In genomic region chr2:178787934-178788333, GRCh38 we compare ENCODE assay signal across 35 cellular contexts. TPM values are rescaled to one million over a fixed set of nuclear protein-coding genes. Genes with fewer than 3 reads are reported as not detected.
"Had no signal": no experiment of that assay in that cellular context is flagged by ENCODE, and none has a peak within 500 bp of the region (broad histone marks: within the 10 kb centered on the region; RNA-seq: fewer than 3 reads in every experiment).

No MANE protein-coding gene starts in this region.

- H3K27ac Mint-ChIP-seq: activated B cell treated with CpG ODN at 0.5 μM for 24 hours; activated CD8-positive, alpha-beta memory T cell treated with anti-CD3 and anti-CD28 coated beads, Interleukin-2, amount 10 ng/mL, durations not matched to agents 7 days and 5 days; activated CD8-positive, alpha-beta T cell treated with anti-CD3 and anti-CD28 coated beads for 36 hours; activated naive CD4-positive, alpha-beta T cell treated with anti-CD3 and anti-CD28 coated beads for 36 hours; activated naive CD4-positive, alpha-beta T cell treated with anti-CD3 and anti-CD28 coated beads, Interleukin-2, amount 50 U/mL, for 24 hours; activated naive CD8-positive, alpha-beta T cell treated with anti-CD3 and anti-CD28 coated beads, Interleukin-2, amount 10 ng/mL, durations not matched to agents 7 days and 5 days; activated T-helper 1 cell treated with anti-CD3 and anti-CD28 coated beads, Interleukin-12 subunit alpha, Interleukin-12 subunit beta, Interleukin-2, Interleukin-4 antibody, amounts not matched to agents 30 ng/mL and 10 ng/mL and 1 ng/mL, durations not matched to agents 14 hours and 24 hours and 36 hours; activated T-helper 2 cell treated with anti-CD3 and anti-CD28 coated beads, Interferon-gamma antibody, Interleukin-2, Interleukin-4, amounts not matched to agents 10 μg/mL and 5 μg/mL and 100 μg/mL, durations not matched to agents 14 hours and 24 hours and 36 hours; effector memory CD8-positive, alpha-beta T cell; T-helper 17 cell; T-helper 2 cell treated with Interferon-gamma antibody and Interleukin-4, amounts not matched to agents 5 μg/mL and 100 μg/mL, for 36 hours had no signal

- H3K9me3 Mint-ChIP-seq: activated B cell treated with CpG ODN at 0.5 μM for 24 hours; activated CD8-positive, alpha-beta T cell treated with anti-CD3 and anti-CD28 coated beads for 36 hours; activated naive CD4-positive, alpha-beta T cell treated with anti-CD3 and anti-CD28 coated beads for 36 hours; activated naive CD4-positive, alpha-beta T cell treated with anti-CD3 and anti-CD28 coated beads, Interleukin-2, amount 50 U/mL, for 24 hours; activated naive CD8-positive, alpha-beta T cell treated with anti-CD3 and anti-CD28 coated beads, Interleukin-2, amount 10 ng/mL, durations not matched to agents 7 days and 5 days; activated T-helper 1 cell treated with anti-CD3 and anti-CD28 coated beads, Interleukin-12 subunit alpha, Interleukin-12 subunit beta, Interleukin-2, Interleukin-4 antibody, amounts not matched to agents 30 ng/mL and 10 ng/mL and 1 ng/mL, durations not matched to agents 14 hours and 24 hours and 36 hours; activated T-helper 2 cell treated with anti-CD3 and anti-CD28 coated beads, Interferon-gamma antibody, Interleukin-2, Interleukin-4, amounts not matched to agents 10 μg/mL and 5 μg/mL and 100 μg/mL, durations not matched to agents 14 hours and 24 hours and 36 hours; effector memory CD8-positive, alpha-beta T cell; T-helper 2 cell treated with Interferon-gamma antibody and Interleukin-4, amounts not matched to agents 5 μg/mL and 100 μg/mL, for 36 hours had no signal

- H3K4me1 ChIP-seq: esophagus muscularis mucosa, foreskin keratinocyte had no signal

- H3K9me3 ChIP-seq: esophagus muscularis mucosa, gastrocnemius medialis had no signal

- ATAC-seq: activated CD4-positive, CD25-positive, alpha-beta regulatory T cell treated with anti-CD3 and anti-CD28 coated beads, Interleukin-2, amount 50 U/mL, for 24 hours; activated CD8-positive, alpha-beta memory T cell treated with anti-CD3 and anti-CD28 coated beads, Interleukin-2, amount 10 ng/mL, durations not matched to agents 7 days and 5 days; activated CD8-positive, alpha-beta T cell treated with anti-CD3 and anti-CD28 coated beads for 36 hours; effector memory CD8-positive, alpha-beta T cell; foreskin keratinocyte; gastrocnemius medialis; T-helper 17 cell had no signal

- H3K27ac ChIP-seq: brain microvascular endothelial cell, esophagus muscularis mucosa, foreskin keratinocyte, gastrocnemius medialis, WERI-Rb-1 had no signal

- H3K4me3 Mint-ChIP-seq: activated B cell treated with CpG ODN at 0.5 μM for 24 hours; activated CD8-positive, alpha-beta memory T cell treated with anti-CD3 and anti-CD28 coated beads, Interleukin-2, amount 10 ng/mL, durations not matched to agents 7 days and 5 days; activated CD8-positive, alpha-beta T cell treated with anti-CD3 and anti-CD28 coated beads for 36 hours; activated naive CD4-positive, alpha-beta T cell treated with anti-CD3 and anti-CD28 coated beads for 36 hours; activated naive CD4-positive, alpha-beta T cell treated with anti-CD3 and anti-CD28 coated beads, Interleukin-2, amount 50 U/mL, for 24 hours; activated naive CD8-positive, alpha-beta T cell treated with anti-CD3 and anti-CD28 coated beads, Interleukin-2, amount 10 ng/mL, durations not matched to agents 7 days and 5 days; activated T-helper 1 cell treated with anti-CD3 and anti-CD28 coated beads, Interleukin-12 subunit alpha, Interleukin-12 subunit beta, Interleukin-2, Interleukin-4 antibody, amounts not matched to agents 30 ng/mL and 10 ng/mL and 1 ng/mL, durations not matched to agents 14 hours and 24 hours and 36 hours; effector memory CD8-positive, alpha-beta T cell; T-helper 17 cell; T-helper 2 cell treated with Interferon-gamma antibody and Interleukin-4, amounts not matched to agents 5 μg/mL and 100 μg/mL, for 36 hours had no signal

- H3K4me1 Mint-ChIP-seq: activated B cell treated with CpG ODN at 0.5 μM for 24 hours; activated CD8-positive, alpha-beta memory T cell treated with anti-CD3 and anti-CD28 coated beads, Interleukin-2, amount 10 ng/mL, durations not matched to agents 7 days and 5 days; activated naive CD4-positive, alpha-beta T cell treated with anti-CD3 and anti-CD28 coated beads, Interleukin-2, amount 50 U/mL, for 24 hours; T-helper 17 cell had no signal

- H3K27me3 Mint-ChIP-seq: activated B cell treated with CpG ODN at 0.5 μM for 24 hours; activated CD8-positive, alpha-beta memory T cell treated with anti-CD3 and anti-CD28 coated beads, Interleukin-2, amount 10 ng/mL, durations not matched to agents 7 days and 5 days; activated CD8-positive, alpha-beta T cell treated with anti-CD3 and anti-CD28 coated beads for 36 hours; activated naive CD4-positive, alpha-beta T cell treated with anti-CD3 and anti-CD28 coated beads, Interleukin-2, amount 50 U/mL, for 24 hours; activated naive CD8-positive, alpha-beta T cell treated with anti-CD3 and anti-CD28 coated beads, Interleukin-2, amount 10 ng/mL, durations not matched to agents 7 days and 5 days had no signal

- H3K4me3 ChIP-seq: esophagus muscularis mucosa, gastrocnemius medialis had no signal

- H3K36me3 Mint-ChIP-seq: activated CD8-positive, alpha-beta memory T cell treated with anti-CD3 and anti-CD28 coated beads, Interleukin-2, amount 10 ng/mL, durations not matched to agents 7 days and 5 days had no signal

- H3K27me3 ChIP-seq: brain microvascular endothelial cell, esophagus muscularis mucosa, gastrocnemius medialis had no signal

- H3K36me3 ChIP-seq: brain microvascular endothelial cell had no signal

- DNase-seq: activated B cell treated with CpG ODN at 0.5 μM for 24 hours; activated CD4-positive, alpha-beta T cell treated with anti-CD3 and anti-CD28 coated beads for 48 hours; activated CD4-positive, alpha-beta T cell treated with anti-CD3 and anti-CD28 coated beads, Interleukin-2, amount 50 U/mL, for 1 hour; activated CD4-positive, alpha-beta T cell treated with anti-CD3 and anti-CD28 coated beads, Interleukin-2, amount 50 U/mL, for 48 hours; activated CD8-positive, alpha-beta memory T cell treated with anti-CD3 and anti-CD28 coated beads, Interleukin-2, amount 10 ng/mL, durations not matched to agents 7 days and 5 days; activated CD8-positive, alpha-beta memory T cell treated with anti-CD3 and anti-CD28 coated beads, Interleukin-2, amount 50 U/mL, for 4 hours; activated CD8-positive, alpha-beta T cell treated with anti-CD3 and anti-CD28 coated beads for 36 hours; activated effector memory CD4-positive, alpha-beta T cell treated with anti-CD3 and anti-CD28 coated beads, Interleukin-2, amount 50 U/mL, for 16 hours; activated naive CD4-positive, alpha-beta T cell treated with anti-CD3 and anti-CD28 coated beads for 36 hours; activated naive CD8-positive, alpha-beta T cell treated with anti-CD3 and anti-CD28 coated beads, Interleukin-2, amount 10 ng/mL, durations not matched to agents 7 days and 5 days; activated T-cell treated with anti-CD3 and anti-CD28 coated beads, Interleukin-2, amount 50 U/mL, for 1 hour; activated T-cell treated with anti-CD3 and anti-CD28 coated beads, Interleukin-2, amount 50 U/mL, for 48 hours; amniotic stem cell; anterior cingulate cortex; brain microvascular endothelial cell; caudate nucleus; cortex of kidney; dermis blood vessel endothelial cell; effector CD4-positive, alpha-beta T cell; effector memory CD8-positive, alpha-beta T cell; erythroblast; foreskin keratinocyte; gastrocnemius medialis; glutamatergic neuron; T-helper 1 cell; T-helper 17 cell; T1000; WERI-Rb-1 had no signal

RNA-seq across cellular contexts. Expression of gene TTN, which starts 19.3 kb away (rescaled TPM):
- total RNA-seq: chondrocyte, foreskin keratinocyte had no signal
- polyA plus RNA-seq: foreskin keratinocyte had no signal
